ENCODE assay signal across 8 cellular contexts in the genomic region with DNA sequence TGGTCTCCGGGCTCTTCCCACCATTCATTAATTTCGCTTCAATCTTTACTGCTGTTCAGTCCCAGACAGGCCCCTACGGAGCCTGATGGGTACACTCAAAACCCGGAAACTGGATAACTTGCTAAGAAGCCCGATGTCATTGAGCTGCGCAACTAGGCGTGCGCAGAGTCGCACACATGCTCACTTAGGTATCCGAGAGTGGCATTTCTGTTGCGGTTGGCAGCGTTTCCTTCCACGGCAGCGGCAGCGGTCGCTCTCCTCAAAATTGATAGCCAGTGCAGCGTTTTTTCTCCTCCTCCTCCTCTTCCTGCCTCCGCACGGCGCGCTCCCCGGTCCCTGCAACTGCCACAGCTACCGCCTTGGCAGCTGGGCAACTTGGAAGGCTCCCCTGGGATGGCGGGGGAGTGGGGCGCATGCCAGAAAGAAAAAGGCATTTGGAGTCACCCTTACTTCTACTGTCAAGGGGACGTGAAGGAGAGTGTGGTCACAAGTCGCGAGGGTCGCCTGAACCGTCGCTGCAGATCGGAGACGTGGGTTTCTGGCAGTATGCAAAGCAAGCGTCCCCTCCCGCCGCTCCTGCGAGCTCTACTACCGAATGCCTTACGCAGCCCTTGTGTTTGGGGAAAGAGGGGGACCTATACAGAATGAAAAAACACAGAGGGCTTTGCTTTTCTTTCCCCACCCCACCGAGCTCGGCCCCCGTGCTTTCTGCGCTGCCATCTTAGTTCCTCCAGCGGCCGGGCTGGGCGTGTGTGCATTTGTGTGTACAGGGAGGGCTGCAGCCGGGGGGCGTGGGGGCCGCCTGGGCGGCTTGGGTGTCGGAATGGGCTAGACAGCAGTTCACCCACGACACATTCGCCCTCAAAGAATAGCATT. TPM values are rescaled to one million over a fixed set of nuclear protein-coding genes. Genes with fewer than 3 reads are reported as not detected.
A peak's percentile ranks its signal among the peaks of the same experiment; 100 is the strongest.
DNase-seq lines count a peak whose midpoint lies in the region; ATAC-seq and TF ChIP-seq lines count a peak whose summit lies in the region.

No MANE protein-coding gene starts in this region.

- peak overlapping the region; percentile 93 for H3K4me3 Mint-ChIP-seq in endothelial cell (ENCODE audit: unreplicated experiment)

- H3K4me3 ChIP-seq in mesodermal cell (ENCODE audit: extremely low read depth, insufficient read depth, low read length, poor library complexity, severe bottlenecking) = peak overlapping the region; percentile 77

- H3K27me3 Mint-ChIP-seq in endothelial cell (ENCODE audit: unreplicated experiment) = peaks cover 14% of the 10 kb centered on the region

- no peaks in the 10 kb centered on the region for H3K4me1 ChIP-seq in mesodermal cell (ENCODE audit: control insufficient read depth, insufficient read depth, low read length, poor library complexity, severe bottlenecking)

- DNase-seq in Caki2 (ENCODE audit: low read depth) = peak; percentile 84
- DNase-seq in HUDEP-2 (lab: John Stamatoyannopoulos, UW; ENCODE audit: unreplicated experiment in 76 of 76) = peak in 75 of 76 experiments; percentile 43 to 91 (median 76)
- peak; percentile 94 for DNase-seq in NOMO-1 treated with dmso at 0.1 percent for 144 hours (lab: John Stamatoyannopoulos, UW; ENCODE audit: unreplicated experiment)
- DNase-seq in activated CD8-positive, alpha-beta memory T cell treated with anti-CD3 and anti-CD28 coated beads, Interleukin-2, amount 50 U/mL, for 1 hour (ENCODE audit: extremely low read depth) = peak; percentile 75
- peak; percentile 73 for DNase-seq in endothelial cell (ENCODE audit: low spot score)
- DNase-seq in stimulated activated CD8-positive, alpha-beta memory T cell treated with anti-CD3 and anti-CD28 coated beads, Interleukin-15, amount 100 ng/mL, for 24 hours (ENCODE audit: low read depth) = peak; percentile 58

- H3K9me3 ChIP-seq in mesodermal cell (ENCODE audit: control insufficient read depth, low read length) = no peaks in the 10 kb centered on the region

- H3K4me1 Mint-ChIP-seq in endothelial cell (ENCODE audit: unreplicated experiment) = peaks cover 33% of the 10 kb centered on the region

- peak; percentile 58 for ATAC-seq in GM21390 (IDR thresholded peaks at IDR 0.05; ENCODE audit: unreplicated experiment)

- H3K36me3 ChIP-seq in mesodermal cell (ENCODE audit: control insufficient read depth, insufficient read depth, low read length) = no peaks in the 10 kb centered on the region

- no peaks in the 10 kb centered on the region for H3K9me3 Mint-ChIP-seq in endothelial cell (ENCODE audit: unreplicated experiment)

- TF ChIP-seq CTCF in endothelial cell (IDR thresholded peaks at IDR 0.05; ENCODE audit: unreplicated experiment) = no peak

- H3K36me3 Mint-ChIP-seq in endothelial cell (ENCODE audit: low read depth, unreplicated experiment) = no peaks in the 10 kb centered on the region

- in situ Hi-C loops in Caki2 (cut with HindIII; ENCODE audit: low pct_unique_long_range_greater_than_20kb, low sequenced_read_pairs) = no loop called here

- 0% methylated on average over 31 to 36 of the region's 53 CpGs for WGBS in mesodermal cell (ENCODE audit: insufficient coverage in 2 of 2), 2 experiments

- H3K27ac ChIP-seq in mesodermal cell (ENCODE audit: low read depth, low read length, severe bottlenecking) = peak overlapping the region; percentile 78

- peak overlapping the region; percentile 96 for H3K27ac Mint-ChIP-seq in endothelial cell (ENCODE audit: unreplicated experiment)

RNA-seq across cellular contexts. Expression of a gene that starts 2.5 kb away (rescaled TPM):
- total RNA-seq in Caki2 (2014; rRNA removed; shearing (Covaris generic); ENCODE audit: low replicate concordance) = 1.0 and 6.1 TPM in 2 replicates
- 94.7 TPM for total RNA-seq in endothelial cell (ENCODE audit: unreplicated experiment)
- 25.3 TPM for polyA plus RNA-seq in mesodermal cell (2013, experiment 1 of 2)
- 19.8 TPM for polyA plus RNA-seq in mesodermal cell (2013, experiment 2 of 2)

Comparison
In these comparisons a context has a peak if more than half of its experiments do, and no peak if none do; other contexts are left out.
1. Peak in every context shown above with its lines: DNase-seq, ATAC-seq, H3K4me3 ChIP-seq and H3K27ac ChIP-seq.
2. RNA of a gene that starts 2.5 kb away (total RNA-seq): 94.7 TPM in endothelial cell (single experiment); 1.0 to 6.1 TPM in Caki2; every median in the first group is over 10 times any median in the second.